In the genomic region with DNA sequence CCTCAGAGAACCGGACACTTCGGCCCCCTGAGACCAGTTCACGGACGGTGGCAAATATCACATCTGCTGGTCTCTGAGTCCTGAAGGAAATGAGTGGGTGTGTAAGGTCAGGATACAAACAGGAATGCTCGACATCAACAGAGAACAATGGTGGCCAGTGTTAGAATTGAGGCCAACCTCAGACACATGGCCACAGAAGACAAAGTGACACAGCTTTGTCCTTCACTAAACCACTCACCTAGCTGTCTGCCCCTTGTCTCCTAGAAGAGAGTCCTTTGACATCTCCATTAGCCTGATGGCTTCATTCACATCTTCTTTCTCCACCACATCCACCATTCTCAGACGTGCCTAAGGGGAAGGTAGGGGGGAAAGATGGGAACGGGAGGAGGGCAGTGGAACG, we compare ENCODE assay signal across 1 cellular context.
A peak's percentile ranks its signal among the peaks of the same experiment; 100 is the strongest.
TF ChIP-seq lines count a peak whose summit lies in the region.

No MANE protein-coding gene starts in this region.

TF ChIP-seq in HepG2, 621 proteins besides CTCF, POLR2A, EP300 and RAD21:
- TF ChIP-seq MZF1 (CRISPR knock-in tag; IDR thresholded peaks at IDR 0.05; ENCODE audit: borderline replicate concordance): no peak
- TF ChIP-seq, protein P1, sequence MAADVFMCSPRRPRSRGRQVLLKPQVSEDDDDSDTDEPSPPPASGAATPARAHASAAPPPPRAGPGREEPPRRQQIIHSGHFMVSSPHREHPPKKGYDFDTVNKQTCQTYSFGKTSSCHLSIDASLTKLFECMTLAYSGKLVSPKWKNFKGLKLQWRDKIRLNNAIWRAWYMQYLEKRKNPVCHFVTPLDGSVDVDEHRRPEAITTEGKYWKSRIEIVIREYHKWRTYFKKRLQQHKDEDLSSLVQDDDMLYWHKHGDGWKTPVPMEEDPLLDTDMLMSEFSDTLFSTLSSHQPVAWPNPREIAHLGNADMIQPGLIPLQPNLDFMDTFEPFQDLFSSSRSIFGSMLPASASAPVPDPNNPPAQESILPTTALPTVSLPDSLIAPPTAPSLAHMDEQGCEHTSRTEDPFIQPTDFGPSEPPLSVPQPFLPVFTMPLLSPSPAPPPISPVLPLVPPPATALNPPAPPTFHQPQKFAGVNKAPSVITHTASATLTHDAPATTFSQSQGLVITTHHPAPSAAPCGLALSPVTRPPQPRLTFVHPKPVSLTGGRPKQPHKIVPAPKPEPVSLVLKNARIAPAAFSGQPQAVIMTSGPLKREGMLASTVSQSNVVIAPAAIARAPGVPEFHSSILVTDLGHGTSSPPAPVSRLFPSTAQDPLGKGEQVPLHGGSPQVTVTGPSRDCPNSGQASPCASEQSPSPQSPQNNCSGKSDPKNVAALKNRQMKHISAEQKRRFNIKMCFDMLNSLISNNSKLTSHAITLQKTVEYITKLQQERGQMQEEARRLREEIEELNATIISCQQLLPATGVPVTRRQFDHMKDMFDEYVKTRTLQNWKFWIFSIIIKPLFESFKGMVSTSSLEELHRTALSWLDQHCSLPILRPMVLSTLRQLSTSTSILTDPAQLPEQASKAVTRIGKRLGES (CRISPR knock-in tag; IDR thresholded peaks at IDR 0.05; ENCODE audit: borderline replicate concordance): no peak
- peak; percentile 36 for TF ChIP-seq POLR2AphosphoS5 (IDR thresholded peaks at IDR 0.05; ENCODE audit: low read depth, low read length)
- peak; percentile 1 for TF ChIP-seq PRPF4 (IDR thresholded peaks at IDR 0.05; ENCODE audit: low read depth, low read length, poor library complexity, severe bottlenecking)
- TF ChIP-seq SOX13 (IDR thresholded peaks at IDR 0.05): no peak
- TF ChIP-seq SOX13 (CRISPR knock-in tag; conservative IDR thresholded peaks at IDR 0.05 in 1 of 2, IDR thresholded peaks at IDR 0.05 in 1 of 2): peak in 1 of 2 experiments; percentile 15; a peak in 1 of 4 replicates
- no peak for TF ChIP-seq CHD2 (IDR thresholded peaks at IDR 0.05; ENCODE audit: low read depth, low read length)
